Comparison of ENCODE assay signal across 27 cellular contexts in the genomic region with DNA sequence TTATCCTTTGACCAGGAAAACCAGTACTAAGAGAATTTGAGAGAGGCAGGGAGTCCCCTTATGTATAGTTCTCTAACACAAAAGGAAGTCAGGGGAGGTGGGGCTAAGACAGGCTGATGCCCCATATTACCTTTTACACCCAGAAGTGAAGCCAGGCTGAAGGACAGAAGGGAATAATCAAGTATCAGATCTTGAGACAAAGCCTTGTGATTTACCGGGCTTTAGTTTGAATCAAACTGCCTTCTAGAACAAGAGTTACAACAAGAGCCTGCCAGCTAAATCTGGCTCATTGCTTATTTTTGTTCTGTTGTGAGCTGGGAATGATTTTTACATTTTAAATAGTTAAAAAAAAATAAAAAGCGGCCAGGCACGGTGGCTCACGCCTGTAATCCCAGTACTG.
DNase-seq lines count a peak whose midpoint lies in the region; ATAC-seq and TF ChIP-seq lines count a peak whose summit lies in the region.
"Had no signal": no experiment of that assay in that cellular context is flagged by ENCODE, and none has a peak within 500 bp of the region (broad histone marks: within the 10 kb centered on the region; RNA-seq: fewer than 3 reads in every experiment).

No MANE protein-coding gene starts in this region.

- H3K27ac ChIP-seq in stomach smooth muscle (ENCODE audit: low read length), result peak overlapping the region; percentile 2
- H3K27ac ChIP-seq: brain microvascular endothelial cell, Peyer's patch, SJSA1, upper lobe of right lung had no signal

- H3K27me3 ChIP-seq in stomach smooth muscle (ENCODE audit: control insufficient read depth in 1 of 2, insufficient read depth in 2 of 2, low read length in 2 of 2), result no peaks in the 10 kb centered on the region
- H3K27me3 ChIP-seq: brain microvascular endothelial cell, heart right ventricle, Peyer's patch, SJSA1, upper lobe of right lung had no signal

- no peaks in the 10 kb centered on the region for H3K27me3 Mint-ChIP-seq in mesothelial cell of epicardium (ENCODE audit: low read depth)
- H3K27me3 Mint-ChIP-seq in activated T-helper 17 cell treated with anti-CD3 and anti-CD28 coated beads, Interleukin-2, amount 50 U/mL, for 72 hours, result no peaks in the 10 kb centered on the region
- H3K27me3 Mint-ChIP-seq: activated naive CD8-positive, alpha-beta T cell; CD4-positive, CD25-positive, alpha-beta regulatory T cell; T-helper 17 cell had no signal

- H3K9me3 Mint-ChIP-seq in mesothelial cell of epicardium, result peaks cover 30% of the 10 kb centered on the region
- H3K9me3 Mint-ChIP-seq in activated T-helper 17 cell treated with anti-CD3 and anti-CD28 coated beads, Interleukin-2, amount 50 U/mL, for 72 hours, result no peaks in the 10 kb centered on the region
- H3K9me3 Mint-ChIP-seq: activated T-helper 2 cell treated with anti-CD3 and anti-CD28 coated beads, Interferon-gamma antibody, Interleukin-2, Interleukin-4, amounts not matched to agents 10 μg/mL and 5 μg/mL and 100 μg/mL, durations not matched to agents 14 hours and 24 hours and 36 hours; stimulated activated naive CD8-positive, alpha-beta T cell treated with anti-CD3 and anti-CD28 coated beads, Interleukin-15, Interleukin-2, amounts not matched to agents 100 ng/mL and 50 ng/mL, for 24 hours had no signal

- no peak for ATAC-seq in activated T-helper 17 cell treated with anti-CD3 and anti-CD28 coated beads, Interleukin-2, amount 50 U/mL, for 72 hours (replicated peaks)
- ATAC-seq: left lobe of liver, T-helper 17 cell, upper lobe of right lung had no signal

- H3K4me1 ChIP-seq in stomach smooth muscle (ENCODE audit: control insufficient read depth, insufficient read depth, low read length), result peaks cover 13% of the 10 kb centered on the region
- H3K4me1 ChIP-seq: Peyer's patch, upper lobe of right lung had no signal

- intact Hi-C loops in posterior cingulate gyrus (cut with DNase I), result no loop called here

- TF ChIP-seq CTCF in mesothelial cell of epicardium (IDR thresholded peaks at IDR 0.05; ENCODE audit: unreplicated experiment), result no peak

- no peak overlapping the region for H3K9ac ChIP-seq in stomach smooth muscle (ENCODE audit: low read length in 2 of 2)

- H3K36me3 ChIP-seq in stomach smooth muscle (ENCODE audit: control insufficient read depth in 2 of 2, insufficient read depth in 2 of 2, low read length in 2 of 2), result no peaks in the 10 kb centered on the region
- H3K36me3 ChIP-seq: brain microvascular endothelial cell, heart right ventricle, Peyer's patch, SJSA1, upper lobe of right lung had no signal

- H3K9me3 ChIP-seq in stomach smooth muscle (ENCODE audit: control insufficient read depth in 2 of 2, low read length in 2 of 2), result no peaks in the 10 kb centered on the region
- H3K9me3 ChIP-seq: Peyer's patch, SJSA1, upper lobe of right lung had no signal

- H3K27ac Mint-ChIP-seq in mesothelial cell of epicardium, result peak overlapping the region; percentile 22
- no peak overlapping the region for H3K27ac Mint-ChIP-seq in activated T-helper 17 cell treated with anti-CD3 and anti-CD28 coated beads, Interleukin-2, amount 50 U/mL, for 72 hours
- H3K27ac Mint-ChIP-seq: activated naive CD8-positive, alpha-beta T cell; activated T-helper 2 cell treated with anti-CD3 and anti-CD28 coated beads, Interferon-gamma antibody, Interleukin-2, Interleukin-4, amounts not matched to agents 10 μg/mL and 5 μg/mL and 100 μg/mL, durations not matched to agents 14 hours and 24 hours and 36 hours; stimulated activated naive CD8-positive, alpha-beta T cell treated with anti-CD3 and anti-CD28 coated beads, Interleukin-15, Interleukin-2, amounts not matched to agents 100 ng/mL and 50 ng/mL, for 24 hours; T-helper 17 cell had no signal

- H3K4me3 Mint-ChIP-seq in mesothelial cell of epicardium, result no peak overlapping the region
- H3K4me3 Mint-ChIP-seq in activated T-helper 17 cell treated with anti-CD3 and anti-CD28 coated beads, Interleukin-2, amount 50 U/mL, for 72 hours, result no peak overlapping the region
- H3K4me3 Mint-ChIP-seq: activated naive CD8-positive, alpha-beta T cell; CD4-positive, CD25-positive, alpha-beta regulatory T cell; nephron progenitor cell; stimulated activated naive CD8-positive, alpha-beta T cell treated with anti-CD3 and anti-CD28 coated beads, Interleukin-15, Interleukin-2, amounts not matched to agents 100 ng/mL and 50 ng/mL, for 24 hours; T-helper 17 cell had no signal

- H3K4me3 ChIP-seq in stomach smooth muscle (ENCODE audit: low read length in 2 of 2), result no peak overlapping the region
- H3K4me3 ChIP-seq: heart right ventricle, Peyer's patch, SJSA1, upper lobe of right lung had no signal

- DNase-seq in GM04504 (ENCODE audit: low read depth) (peak; percentile 11), astrocyte of the hippocampus (ENCODE audit: low read depth, low spot score) (peak; percentile 33), mesothelial cell of epicardium (ENCODE audit: low spot score in 2 of 2, unreplicated experiment in 2 of 2) (no peak), A172 (ENCODE audit: low spot score) (no peak), posterior cingulate gyrus (no peak)
- DNase-seq in stimulated activated CD4-positive, alpha-beta T cell treated with anti-CD3 and anti-CD28 coated beads, Interleukin-4, amount 100 ng/mL, for 24 hours, result no peak
- DNase-seq: activated CD4-positive, alpha-beta T cell treated with anti-CD3 and anti-CD28 coated beads, Interleukin-2, amount 50 U/mL, for 1 hour; brain microvascular endothelial cell; CD4-positive, CD25-positive, alpha-beta regulatory T cell; cortex of kidney; heart right ventricle; midbrain; MM.1S; NCI-H1436; NCI-H510A; nephron progenitor cell; Peyer's patch; stimulated activated CD4-positive, alpha-beta T cell treated with anti-CD3 and anti-CD28 coated beads, Interleukin-12 subunit alpha, Interleukin-12 subunit beta, amount 100 ng/mL, for 4 hours; T-helper 17 cell; upper lobe of right lung had no signal

- H3K4me1 Mint-ChIP-seq in mesothelial cell of epicardium, result peaks cover 2% of the 10 kb centered on the region
- H3K4me1 Mint-ChIP-seq in activated T-helper 17 cell treated with anti-CD3 and anti-CD28 coated beads, Interleukin-2, amount 50 U/mL, for 72 hours, result no peaks in the 10 kb centered on the region
- H3K4me1 Mint-ChIP-seq: CD4-positive, CD25-positive, alpha-beta regulatory T cell; nephron progenitor cell; T-helper 17 cell had no signal

- peaks cover 3% of the 10 kb centered on the region for H3K36me3 Mint-ChIP-seq in mesothelial cell of epicardium
- H3K36me3 Mint-ChIP-seq in activated T-helper 17 cell treated with anti-CD3 and anti-CD28 coated beads, Interleukin-2, amount 50 U/mL, for 72 hours (ENCODE audit: low read depth), result no peaks in the 10 kb centered on the region
- H3K36me3 Mint-ChIP-seq: activated naive CD8-positive, alpha-beta T cell; CD4-positive, CD25-positive, alpha-beta regulatory T cell had no signal

Comparison
In these comparisons a context has a peak if more than half of its experiments do, and no peak if none do; other contexts are left out.
1. DNase-seq: peak in GM04504 (single experiment) and astrocyte of the hippocampus (single experiment); none in mesothelial cell of epicardium (0 of 2), stimulated activated CD4-positive, alpha-beta T cell treated with anti-CD3 and anti-CD28 coated beads, Interleukin-4, amount 100 ng/mL, for 24 hours (single experiment), A172 (single experiment) and posterior cingulate gyrus (0 of 10).